Comparison of ENCODE assay signal across 1 cellular context in genomic region chr19:43445426-43445825, GRCh38.
TF ChIP-seq lines count a peak whose summit lies in the region.

No MANE protein-coding gene starts in this region.

TF ChIP-seq in K562, 482 proteins besides CTCF, POLR2A, EP300 and RAD21 (continued from another document and continues in another):
- no peak for TF ChIP-seq PREB (CRISPR knock-in tag; IDR thresholded peaks at IDR 0.05)
- no peak for TF ChIP-seq MYBL2 (IDR thresholded peaks at IDR 0.05; ENCODE audit: low read depth)
- no peak for TF ChIP-seq MYBL2 (CRISPR knock-in tag; IDR thresholded peaks at IDR 0.05; ENCODE audit: borderline replicate concordance)
- TF ChIP-seq DMBX1 (CRISPR knock-in tag; IDR thresholded peaks at IDR 0.05; ENCODE audit: borderline replicate concordance), result peak; percentile 94
- 0 out of 2 replicates have a peak, but pooled peaks have one; percentile 48 for TF ChIP-seq HIVEP1 (CRISPR knock-in tag; IDR thresholded peaks at IDR 0.05)
- TF ChIP-seq NCOA4 (IDR thresholded peaks at IDR 0.05; ENCODE audit: partially characterized antibody), result no peak
- peak; percentile 57; the same call in 1 of the 2 replicates for TF ChIP-seq NFE2L1 (tag; IDR thresholded peaks at IDR 0.05; ENCODE audit: borderline replicate concordance, low read depth)
- TF ChIP-seq ZBTB40 (IDR thresholded peaks at IDR 0.05), result no peak
- TF ChIP-seq ZBTB40 (CRISPR knock-in tag; IDR thresholded peaks at IDR 0.05), result no peak
- no peak for TF ChIP-seq ZBTB12 (CRISPR knock-in tag; IDR thresholded peaks at IDR 0.05)
- no peak for TF ChIP-seq ZNF217 (CRISPR knock-in tag; IDR thresholded peaks at IDR 0.05)
- TF ChIP-seq GTF2B (IDR thresholded peaks at IDR 0.05; ENCODE audit: extremely low read depth, insufficient read length), result no peak
- TF ChIP-seq EGR1 (conservative IDR thresholded peaks at IDR 0.05), result no peak
- TF ChIP-seq RB1 (IDR thresholded peaks at IDR 0.05; ENCODE audit: low read depth), result no peak
- no peak for TF ChIP-seq MITF (IDR thresholded peaks at IDR 0.05)
- TF ChIP-seq NFYB (IDR thresholded peaks at IDR 0.05; ENCODE audit: extremely low read depth, insufficient read length), result no peak
- TF ChIP-seq NR3C1 (CRISPR knock-in tag; IDR thresholded peaks at IDR 0.05), result no peak
- no peak for TF ChIP-seq ERF (CRISPR knock-in tag; IDR thresholded peaks at IDR 0.05)
- TF ChIP-seq STAT6 (CRISPR knock-in tag; IDR thresholded peaks at IDR 0.05), result no peak
- peak; percentile 85 for TF ChIP-seq PTRF (tag; IDR thresholded peaks at IDR 0.05)
- TF ChIP-seq KAT8 (IDR thresholded peaks at IDR 0.05; ENCODE audit: low read depth), result no peak
- TF ChIP-seq FOXP1 (CRISPR knock-in tag; IDR thresholded peaks at IDR 0.05), result no peak
- TF ChIP-seq NFIX (CRISPR knock-in tag; IDR thresholded peaks at IDR 0.05; ENCODE audit: low read depth), result no peak
- TF ChIP-seq SRF (CRISPR knock-in tag; IDR thresholded peaks at IDR 0.05), result no peak
- no peak for TF ChIP-seq REST (CRISPR knock-in tag; IDR thresholded peaks at IDR 0.05; ENCODE audit: low read depth)
- TF ChIP-seq RREB1 (CRISPR knock-in tag; IDR thresholded peaks at IDR 0.05), result no peak
